8 cellular contexts compared by ENCODE assay signal in genomic region chr18:26133652-26134051, GRCh38. TPM values are rescaled to one million over a fixed set of nuclear protein-coding genes. Genes with fewer than 3 reads are reported as not detected.
DNase-seq lines count a peak whose midpoint lies in the region; ATAC-seq and TF ChIP-seq lines count a peak whose summit lies in the region.

PSMA8 (plus strand) TSS chr18:26133869; CDS start chr18:26133966, 97 bp downstream.

- no peak for TF ChIP-seq CTCF in omental fat pad (IDR thresholded peaks at IDR 0.05)

- no peak within 1 kb of the TSS for H3K4me3 ChIP-seq in right cardiac atrium (ENCODE audit: low read length)

- H3K27me3 ChIP-seq in right cardiac atrium (ENCODE audit: control insufficient read depth, insufficient read depth): no peaks in the 10 kb centered on the region

- intact Hi-C loops in right cardiac atrium (cut with DNase I): no loop called here

- ATAC-seq in HG02642 (IDR thresholded peaks at IDR 0.05; ENCODE audit: poor library complexity, unreplicated experiment) (peak; percentile 58), right cardiac atrium (peak; percentile 51 to 53), GM18511 (IDR thresholded peaks at IDR 0.05; ENCODE audit: unreplicated experiment) (no peak), omental fat pad (ENCODE audit: low FRiP score) (no peak)

- H3K9me3 ChIP-seq in right cardiac atrium (ENCODE audit: control insufficient read depth, low read length): no peaks in the 10 kb centered on the region

- WGBS in right cardiac atrium: 52% methylated on average over 31 of the region's 31 CpGs

- no peaks in the 10 kb centered on the region for H3K4me1 ChIP-seq in right cardiac atrium (ENCODE audit: control insufficient read depth, insufficient read depth, low read length)

- H3K27ac ChIP-seq in right cardiac atrium (ENCODE audit: low read length): no peak within 1 kb of the TSS

- peak; percentile 39 for DNase-seq in activated CD8-positive, alpha-beta memory T cell treated with anti-CD3 and anti-CD28 coated beads, Interleukin-2, amount 50 U/mL, for 1 hour (ENCODE audit: extremely low read depth)
- DNase-seq in right cardiac atrium (peak; percentile 41 to 75 (median 62)), SHP77 treated with DMSO at 0.1 percent for 48 hours (lab: John Stamatoyannopoulos, UW) (no peak), omental fat pad (ENCODE audit: low spot score) (no peak), superior temporal gyrus (ENCODE audit: extremely low spot score) (no peak)
- peak; percentile 2 to 30 for DNase-seq in stimulated activated CD8-positive, alpha-beta memory T cell treated with anti-CD3 and anti-CD28 coated beads, Interleukin-4, amount 100 ng/mL, for 4 hours (ENCODE audit: low read depth in 2 of 2, low spot score in 1 of 2)

RNA-seq across cellular contexts. Expression of gene PSMA8, which starts in this region (rescaled TPM):
- total RNA-seq in right cardiac atrium: not detected
- polyA plus RNA-seq in right cardiac atrium: 0.05 TPM
- not detected for total RNA-seq in omental fat pad

Comparison
In these comparisons a context has a peak if more than half of its experiments do, and no peak if none do; other contexts are left out.
1. Peak in DNase-seq and ATAC-seq in right cardiac atrium; RNA of the gene not detected or under 1 TPM.
2. DNase-seq: peak in activated CD8-positive, alpha-beta memory T cell treated with anti-CD3 and anti-CD28 coated beads, Interleukin-2, amount 50 U/mL, for 1 hour (single experiment) and stimulated activated CD8-positive, alpha-beta memory T cell treated with anti-CD3 and anti-CD28 coated beads, Interleukin-4, amount 100 ng/mL, for 4 hours (2 of 2); none in SHP77 treated with DMSO at 0.1 percent for 48 hours (single experiment), omental fat pad (single experiment) and superior temporal gyrus (single experiment).